1 cellular context compared by ENCODE assay signal in the genomic region with DNA sequence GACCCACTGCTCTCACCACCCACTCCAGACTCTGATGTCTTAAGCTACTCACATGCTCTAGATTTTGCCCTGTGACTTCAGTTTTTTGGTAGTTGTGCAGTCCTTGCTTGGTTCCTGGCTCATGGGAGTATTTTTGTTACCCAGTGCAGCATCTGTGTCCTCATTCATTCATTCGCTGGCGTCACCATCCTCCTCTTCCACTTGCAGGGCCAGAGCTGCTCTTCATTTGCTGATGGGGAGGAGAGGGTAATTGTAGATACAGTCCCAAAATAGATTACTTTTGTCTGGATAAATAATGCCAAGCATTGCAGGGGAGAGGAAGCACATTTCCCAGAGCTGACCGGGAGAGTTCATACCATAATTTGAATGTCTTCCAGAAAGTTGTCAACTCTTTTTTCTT.
TF ChIP-seq lines count a peak whose summit lies in the region.

No MANE protein-coding gene starts in this region.

TF ChIP-seq in K562, 482 proteins besides CTCF, POLR2A, EP300 and RAD21 (continued from another document):
- TF ChIP-seq TAF1 (IDR thresholded peaks at IDR 0.05; ENCODE audit: control insufficient read depth, extremely low read depth, insufficient read depth, low read length, severe bottlenecking) = no peak
- no peak for TF ChIP-seq HCFC1 (IDR thresholded peaks at IDR 0.05; ENCODE audit: low read depth, low read length)
- TF ChIP-seq, protein P1, sequence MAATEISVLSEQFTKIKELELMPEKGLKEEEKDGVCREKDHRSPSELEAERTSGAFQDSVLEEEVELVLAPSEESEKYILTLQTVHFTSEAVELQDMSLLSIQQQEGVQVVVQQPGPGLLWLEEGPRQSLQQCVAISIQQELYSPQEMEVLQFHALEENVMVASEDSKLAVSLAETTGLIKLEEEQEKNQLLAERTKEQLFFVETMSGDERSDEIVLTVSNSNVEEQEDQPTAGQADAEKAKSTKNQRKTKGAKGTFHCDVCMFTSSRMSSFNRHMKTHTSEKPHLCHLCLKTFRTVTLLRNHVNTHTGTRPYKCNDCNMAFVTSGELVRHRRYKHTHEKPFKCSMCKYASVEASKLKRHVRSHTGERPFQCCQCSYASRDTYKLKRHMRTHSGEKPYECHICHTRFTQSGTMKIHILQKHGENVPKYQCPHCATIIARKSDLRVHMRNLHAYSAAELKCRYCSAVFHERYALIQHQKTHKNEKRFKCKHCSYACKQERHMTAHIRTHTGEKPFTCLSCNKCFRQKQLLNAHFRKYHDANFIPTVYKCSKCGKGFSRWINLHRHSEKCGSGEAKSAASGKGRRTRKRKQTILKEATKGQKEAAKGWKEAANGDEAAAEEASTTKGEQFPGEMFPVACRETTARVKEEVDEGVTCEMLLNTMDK (IDR thresholded peaks at IDR 0.05; ENCODE audit: borderline replicate concordance, insufficient read depth, low read depth, low read length, poor library complexity, severe bottlenecking) = no peak
- TF ChIP-seq, protein P2, sequence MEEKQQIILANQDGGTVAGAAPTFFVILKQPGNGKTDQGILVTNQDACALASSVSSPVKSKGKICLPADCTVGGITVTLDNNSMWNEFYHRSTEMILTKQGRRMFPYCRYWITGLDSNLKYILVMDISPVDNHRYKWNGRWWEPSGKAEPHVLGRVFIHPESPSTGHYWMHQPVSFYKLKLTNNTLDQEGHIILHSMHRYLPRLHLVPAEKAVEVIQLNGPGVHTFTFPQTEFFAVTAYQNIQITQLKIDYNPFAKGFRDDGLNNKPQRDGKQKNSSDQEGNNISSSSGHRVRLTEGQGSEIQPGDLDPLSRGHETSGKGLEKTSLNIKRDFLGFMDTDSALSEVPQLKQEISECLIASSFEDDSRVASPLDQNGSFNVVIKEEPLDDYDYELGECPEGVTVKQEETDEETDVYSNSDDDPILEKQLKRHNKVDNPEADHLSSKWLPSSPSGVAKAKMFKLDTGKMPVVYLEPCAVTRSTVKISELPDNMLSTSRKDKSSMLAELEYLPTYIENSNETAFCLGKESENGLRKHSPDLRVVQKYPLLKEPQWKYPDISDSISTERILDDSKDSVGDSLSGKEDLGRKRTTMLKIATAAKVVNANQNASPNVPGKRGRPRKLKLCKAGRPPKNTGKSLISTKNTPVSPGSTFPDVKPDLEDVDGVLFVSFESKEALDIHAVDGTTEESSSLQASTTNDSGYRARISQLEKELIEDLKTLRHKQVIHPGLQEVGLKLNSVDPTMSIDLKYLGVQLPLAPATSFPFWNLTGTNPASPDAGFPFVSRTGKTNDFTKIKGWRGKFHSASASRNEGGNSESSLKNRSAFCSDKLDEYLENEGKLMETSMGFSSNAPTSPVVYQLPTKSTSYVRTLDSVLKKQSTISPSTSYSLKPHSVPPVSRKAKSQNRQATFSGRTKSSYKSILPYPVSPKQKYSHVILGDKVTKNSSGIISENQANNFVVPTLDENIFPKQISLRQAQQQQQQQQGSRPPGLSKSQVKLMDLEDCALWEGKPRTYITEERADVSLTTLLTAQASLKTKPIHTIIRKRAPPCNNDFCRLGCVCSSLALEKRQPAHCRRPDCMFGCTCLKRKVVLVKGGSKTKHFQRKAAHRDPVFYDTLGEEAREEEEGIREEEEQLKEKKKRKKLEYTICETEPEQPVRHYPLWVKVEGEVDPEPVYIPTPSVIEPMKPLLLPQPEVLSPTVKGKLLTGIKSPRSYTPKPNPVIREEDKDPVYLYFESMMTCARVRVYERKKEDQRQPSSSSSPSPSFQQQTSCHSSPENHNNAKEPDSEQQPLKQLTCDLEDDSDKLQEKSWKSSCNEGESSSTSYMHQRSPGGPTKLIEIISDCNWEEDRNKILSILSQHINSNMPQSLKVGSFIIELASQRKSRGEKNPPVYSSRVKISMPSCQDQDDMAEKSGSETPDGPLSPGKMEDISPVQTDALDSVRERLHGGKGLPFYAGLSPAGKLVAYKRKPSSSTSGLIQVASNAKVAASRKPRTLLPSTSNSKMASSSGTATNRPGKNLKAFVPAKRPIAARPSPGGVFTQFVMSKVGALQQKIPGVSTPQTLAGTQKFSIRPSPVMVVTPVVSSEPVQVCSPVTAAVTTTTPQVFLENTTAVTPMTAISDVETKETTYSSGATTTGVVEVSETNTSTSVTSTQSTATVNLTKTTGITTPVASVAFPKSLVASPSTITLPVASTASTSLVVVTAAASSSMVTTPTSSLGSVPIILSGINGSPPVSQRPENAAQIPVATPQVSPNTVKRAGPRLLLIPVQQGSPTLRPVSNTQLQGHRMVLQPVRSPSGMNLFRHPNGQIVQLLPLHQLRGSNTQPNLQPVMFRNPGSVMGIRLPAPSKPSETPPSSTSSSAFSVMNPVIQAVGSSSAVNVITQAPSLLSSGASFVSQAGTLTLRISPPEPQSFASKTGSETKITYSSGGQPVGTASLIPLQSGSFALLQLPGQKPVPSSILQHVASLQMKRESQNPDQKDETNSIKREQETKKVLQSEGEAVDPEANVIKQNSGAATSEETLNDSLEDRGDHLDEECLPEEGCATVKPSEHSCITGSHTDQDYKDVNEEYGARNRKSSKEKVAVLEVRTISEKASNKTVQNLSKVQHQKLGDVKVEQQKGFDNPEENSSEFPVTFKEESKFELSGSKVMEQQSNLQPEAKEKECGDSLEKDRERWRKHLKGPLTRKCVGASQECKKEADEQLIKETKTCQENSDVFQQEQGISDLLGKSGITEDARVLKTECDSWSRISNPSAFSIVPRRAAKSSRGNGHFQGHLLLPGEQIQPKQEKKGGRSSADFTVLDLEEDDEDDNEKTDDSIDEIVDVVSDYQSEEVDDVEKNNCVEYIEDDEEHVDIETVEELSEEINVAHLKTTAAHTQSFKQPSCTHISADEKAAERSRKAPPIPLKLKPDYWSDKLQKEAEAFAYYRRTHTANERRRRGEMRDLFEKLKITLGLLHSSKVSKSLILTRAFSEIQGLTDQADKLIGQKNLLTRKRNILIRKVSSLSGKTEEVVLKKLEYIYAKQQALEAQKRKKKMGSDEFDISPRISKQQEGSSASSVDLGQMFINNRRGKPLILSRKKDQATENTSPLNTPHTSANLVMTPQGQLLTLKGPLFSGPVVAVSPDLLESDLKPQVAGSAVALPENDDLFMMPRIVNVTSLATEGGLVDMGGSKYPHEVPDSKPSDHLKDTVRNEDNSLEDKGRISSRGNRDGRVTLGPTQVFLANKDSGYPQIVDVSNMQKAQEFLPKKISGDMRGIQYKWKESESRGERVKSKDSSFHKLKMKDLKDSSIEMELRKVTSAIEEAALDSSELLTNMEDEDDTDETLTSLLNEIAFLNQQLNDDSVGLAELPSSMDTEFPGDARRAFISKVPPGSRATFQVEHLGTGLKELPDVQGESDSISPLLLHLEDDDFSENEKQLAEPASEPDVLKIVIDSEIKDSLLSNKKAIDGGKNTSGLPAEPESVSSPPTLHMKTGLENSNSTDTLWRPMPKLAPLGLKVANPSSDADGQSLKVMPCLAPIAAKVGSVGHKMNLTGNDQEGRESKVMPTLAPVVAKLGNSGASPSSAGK (IDR thresholded peaks at IDR 0.05) = no peak
- TF ChIP-seq, protein P3, sequence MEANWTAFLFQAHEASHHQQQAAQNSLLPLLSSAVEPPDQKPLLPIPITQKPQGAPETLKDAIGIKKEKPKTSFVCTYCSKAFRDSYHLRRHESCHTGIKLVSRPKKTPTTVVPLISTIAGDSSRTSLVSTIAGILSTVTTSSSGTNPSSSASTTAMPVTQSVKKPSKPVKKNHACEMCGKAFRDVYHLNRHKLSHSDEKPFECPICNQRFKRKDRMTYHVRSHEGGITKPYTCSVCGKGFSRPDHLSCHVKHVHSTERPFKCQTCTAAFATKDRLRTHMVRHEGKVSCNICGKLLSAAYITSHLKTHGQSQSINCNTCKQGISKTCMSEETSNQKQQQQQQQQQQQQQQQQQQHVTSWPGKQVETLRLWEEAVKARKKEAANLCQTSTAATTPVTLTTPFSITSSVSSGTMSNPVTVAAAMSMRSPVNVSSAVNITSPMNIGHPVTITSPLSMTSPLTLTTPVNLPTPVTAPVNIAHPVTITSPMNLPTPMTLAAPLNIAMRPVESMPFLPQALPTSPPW (CRISPR knock-in tag; IDR thresholded peaks at IDR 0.05) = no peak
- TF ChIP-seq DNMT1 (IDR thresholded peaks at IDR 0.05) = no peak
- TF ChIP-seq RNF2 (IDR thresholded peaks at IDR 0.05) = no peak
- no peak for TF ChIP-seq C11orf30 (IDR thresholded peaks at IDR 0.05; ENCODE audit: low read depth)
- no peak for TF ChIP-seq THRAP3 (IDR thresholded peaks at IDR 0.05; ENCODE audit: borderline replicate concordance)
TF ChIP-seq in K562: peak in this region for 0.
